ENCODE assay signal across 20 cellular contexts in the genomic region with DNA sequence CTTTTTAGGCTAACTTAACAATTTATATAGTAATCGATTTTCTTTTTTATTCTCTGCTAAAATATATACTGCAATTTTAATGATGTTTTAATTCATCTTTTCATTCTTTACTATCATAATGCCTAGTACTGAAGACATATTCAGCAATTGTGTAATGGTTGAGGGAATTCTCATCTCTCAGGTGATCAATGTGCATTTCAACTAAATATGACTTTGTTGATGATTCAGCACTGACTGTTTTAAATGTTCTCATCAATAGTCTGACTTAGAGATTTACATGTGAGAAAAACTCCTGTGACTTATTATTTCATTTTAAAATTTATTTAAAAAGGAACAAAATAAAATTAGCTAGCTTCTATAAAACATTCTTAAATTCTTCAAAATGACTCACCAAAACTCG.
DNase-seq lines count a peak whose midpoint lies in the region; ATAC-seq, FAIRE-seq and TF ChIP-seq lines count a peak whose summit lies in the region.
"Had no signal": no experiment of that assay in that cellular context is flagged by ENCODE, and none has a peak within 500 bp of the region (broad histone marks: within the 10 kb centered on the region; RNA-seq: fewer than 3 reads in every experiment).

No MANE protein-coding gene starts in this region.

- H4K20me1 ChIP-seq in keratinocyte (ENCODE audit: control insufficient read depth, extremely low read depth, insufficient read depth, low read length) = no peaks in the 10 kb centered on the region

- DNase-seq in ELR (ENCODE audit: low read depth) (peak; percentile 26), RWPE2 (ENCODE audit: low spot score) (no peak), fibroblast of mammary gland (ENCODE audit: low read depth) (peak; percentile 63), keratinocyte (ENCODE audit: low read depth, low spot score) (peak; percentile 1), NCI-H345 (lab: John Stamatoyannopoulos, UW) (no peak), kidney tubule cell (ENCODE audit: low spot score) (no peak), Right ventricle myocardium superior (no peak), cortex of kidney (lab: John Stamatoyannopoulos, UW) (no peak)
- DNase-seq: ACHN; BE2C; C1 segment of cervical spinal cord; Caco-2; CD4-positive, alpha-beta T cell; DMS79 treated with DMSO at 0.1 percent for 48 hours; GOT3; H7; IMR-90 had no signal

- H3K27ac ChIP-seq in RWPE2 (ENCODE audit: poor library complexity, severe bottlenecking) (no peak overlapping the region), keratinocyte (ENCODE audit: control insufficient read depth, insufficient read depth, low read length) (no peak overlapping the region)

- dilution Hi-C loops in keratinocyte (cut with MboI; ENCODE audit: extremely low pct_ligation_motif_present, low sequenced_read_pairs) = no loop called here

- TF ChIP-seq CTCF in RWPE2 (IDR thresholded peaks at IDR 0.05; ENCODE audit: poor library complexity, severe bottlenecking) (no peak), fibroblast of mammary gland (conservative IDR thresholded peaks at IDR 0.05; ENCODE audit: control insufficient read depth, insufficient read depth, low read depth, low read length) (no peak), keratinocyte (optimal IDR thresholded peaks at IDR 0.05 in 1 of 3, IDR thresholded peaks at IDR 0.05 in 1 of 3, conservative IDR thresholded peaks at IDR 0.05 in 1 of 3; ENCODE audit: extremely low read depth in 1 of 3, insufficient read depth in 2 of 3, low read length in 3 of 3) (no peak)

- H3K9me3 ChIP-seq in RWPE2 (ENCODE audit: severe bottlenecking) (no peaks in the 10 kb centered on the region), keratinocyte (ENCODE audit: control insufficient read depth, low read depth, low read length) (no peaks in the 10 kb centered on the region)
- H3K9me3 ChIP-seq: BE2C, Caco-2 had no signal

- H3K4me1 ChIP-seq in RWPE2 (ENCODE audit: insufficient read depth, poor library complexity, severe bottlenecking) (no peaks in the 10 kb centered on the region), keratinocyte (ENCODE audit: control insufficient read depth, extremely low read depth, insufficient read depth, low read length) (no peaks in the 10 kb centered on the region)
- H3K4me1 ChIP-seq: BE2C had no signal

- H3K4me3 ChIP-seq in RWPE2 (ENCODE audit: severe bottlenecking) = no peak overlapping the region
- no peak overlapping the region for H3K4me3 ChIP-seq in fibroblast of mammary gland (ENCODE audit: control insufficient read depth, low read depth, low read length)
- no peak overlapping the region for H3K4me3 ChIP-seq in keratinocyte (ENCODE audit: control insufficient read depth in 2 of 3, extremely low read depth in 1 of 3, insufficient read depth in 2 of 3, low read depth in 1 of 3, low read length in 3 of 3)
- H3K4me3 ChIP-seq: GM12878 had no signal

- FAIRE-seq in keratinocyte (lab: Jason Lieb, UNC) = no peak
- FAIRE-seq: D721Med, GM12878, HTR-8/SVneo had no signal

- no peak overlapping the region for H3K4me2 ChIP-seq in keratinocyte (ENCODE audit: control insufficient read depth, extremely low read depth, insufficient read depth, low read depth, low read length)

- no peaks in the 10 kb centered on the region for H3K9me1 ChIP-seq in keratinocyte (ENCODE audit: control insufficient read depth, extremely low read depth, insufficient read depth, low read length)

- no peak overlapping the region for H3K9ac ChIP-seq in keratinocyte (ENCODE audit: control insufficient read depth, extremely low read depth, insufficient read depth, low read length)

- no peak overlapping the region for H2AFZ ChIP-seq in keratinocyte (ENCODE audit: control insufficient read depth, low read length)

- intact Hi-C loops in Right ventricle myocardium superior (cut with DNase I) = no loop called here

- peak; percentile 46; the same call in 1 of the 3 replicates for ATAC-seq in RWPE2 (ENCODE audit: low read depth)
- ATAC-seq in Right ventricle myocardium superior (ENCODE audit: poor library complexity) = no peak
- ATAC-seq: GM12878 had no signal

- H3K27me3 ChIP-seq in RWPE2 (ENCODE audit: insufficient read depth, poor library complexity, severe bottlenecking) (no peaks in the 10 kb centered on the region), keratinocyte (ENCODE audit: control insufficient read depth, extremely low read depth, insufficient read depth, low read length) (no peaks in the 10 kb centered on the region)
- H3K27me3 ChIP-seq: BE2C had no signal

- H3K36me3 ChIP-seq in RWPE2 (ENCODE audit: low read depth) (no peaks in the 10 kb centered on the region), keratinocyte (ENCODE audit: control insufficient read depth in 2 of 2, extremely low read depth in 1 of 2, insufficient read depth in 2 of 2, low read length in 2 of 2) (no peaks in the 10 kb centered on the region)
- H3K36me3 ChIP-seq: BE2C had no signal

- H3K79me2 ChIP-seq in keratinocyte (ENCODE audit: control insufficient read depth, insufficient read depth, low read length) = no peaks in the 10 kb centered on the region

Comparison
In these comparisons a context has a peak if more than half of its experiments do, and no peak if none do; other contexts are left out.
1. DNase-seq: peak in ELR (single experiment), fibroblast of mammary gland (single experiment) and keratinocyte (single experiment); none in RWPE2 (single experiment), NCI-H345 (single experiment), kidney tubule cell (single experiment), Right ventricle myocardium superior (single experiment) and cortex of kidney (single experiment).